1 cellular context compared by ENCODE assay signal in the genomic region with DNA sequence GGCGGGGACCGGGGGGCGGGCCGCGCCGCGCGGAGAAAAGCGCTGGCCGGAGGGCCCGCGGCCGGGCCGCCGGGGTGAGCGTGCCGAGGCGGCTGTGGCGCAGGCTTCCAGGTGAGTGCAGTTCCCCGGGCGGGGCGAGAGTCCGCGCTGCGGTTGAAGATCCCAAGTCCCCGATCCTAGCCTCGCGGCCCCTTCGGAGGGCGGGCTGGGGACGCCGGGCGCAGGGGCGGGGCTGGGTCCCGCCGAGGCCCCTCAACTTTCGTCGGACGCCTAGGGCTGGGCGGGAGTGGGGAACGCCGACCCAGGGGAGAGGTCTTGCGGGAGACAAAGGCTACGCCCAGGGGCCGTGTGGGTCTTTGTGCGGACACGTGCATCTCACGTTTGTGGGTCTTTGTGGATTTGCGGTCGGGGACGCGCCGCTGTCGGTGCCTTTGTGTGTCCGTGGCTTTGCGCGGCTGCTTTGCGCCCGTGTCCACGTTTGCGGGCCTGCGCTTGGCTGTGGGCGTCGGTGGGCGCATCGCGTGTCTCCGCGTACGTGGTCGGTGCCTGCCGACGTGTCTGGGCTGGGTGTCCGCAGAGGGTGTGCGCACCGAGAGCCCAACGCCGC.
A peak's percentile ranks its signal among the peaks of the same experiment; 100 is the strongest.
TF ChIP-seq lines count a peak whose summit lies in the region.

A gene with protein sequence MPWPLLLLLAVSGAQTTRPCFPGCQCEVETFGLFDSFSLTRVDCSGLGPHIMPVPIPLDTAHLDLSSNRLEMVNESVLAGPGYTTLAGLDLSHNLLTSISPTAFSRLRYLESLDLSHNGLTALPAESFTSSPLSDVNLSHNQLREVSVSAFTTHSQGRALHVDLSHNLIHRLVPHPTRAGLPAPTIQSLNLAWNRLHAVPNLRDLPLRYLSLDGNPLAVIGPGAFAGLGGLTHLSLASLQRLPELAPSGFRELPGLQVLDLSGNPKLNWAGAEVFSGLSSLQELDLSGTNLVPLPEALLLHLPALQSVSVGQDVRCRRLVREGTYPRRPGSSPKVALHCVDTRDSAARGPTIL (plus strand): TSS at position 63 of the 607 bp plus-strand sequence. CDS start 12,261 bp downstream, outside the sequence.

TF ChIP-seq in HepG2, 621 proteins besides CTCF, POLR2A, EP300 and RAD21 (continued from another document and continues in another):
- TF ChIP-seq, protein P1, sequence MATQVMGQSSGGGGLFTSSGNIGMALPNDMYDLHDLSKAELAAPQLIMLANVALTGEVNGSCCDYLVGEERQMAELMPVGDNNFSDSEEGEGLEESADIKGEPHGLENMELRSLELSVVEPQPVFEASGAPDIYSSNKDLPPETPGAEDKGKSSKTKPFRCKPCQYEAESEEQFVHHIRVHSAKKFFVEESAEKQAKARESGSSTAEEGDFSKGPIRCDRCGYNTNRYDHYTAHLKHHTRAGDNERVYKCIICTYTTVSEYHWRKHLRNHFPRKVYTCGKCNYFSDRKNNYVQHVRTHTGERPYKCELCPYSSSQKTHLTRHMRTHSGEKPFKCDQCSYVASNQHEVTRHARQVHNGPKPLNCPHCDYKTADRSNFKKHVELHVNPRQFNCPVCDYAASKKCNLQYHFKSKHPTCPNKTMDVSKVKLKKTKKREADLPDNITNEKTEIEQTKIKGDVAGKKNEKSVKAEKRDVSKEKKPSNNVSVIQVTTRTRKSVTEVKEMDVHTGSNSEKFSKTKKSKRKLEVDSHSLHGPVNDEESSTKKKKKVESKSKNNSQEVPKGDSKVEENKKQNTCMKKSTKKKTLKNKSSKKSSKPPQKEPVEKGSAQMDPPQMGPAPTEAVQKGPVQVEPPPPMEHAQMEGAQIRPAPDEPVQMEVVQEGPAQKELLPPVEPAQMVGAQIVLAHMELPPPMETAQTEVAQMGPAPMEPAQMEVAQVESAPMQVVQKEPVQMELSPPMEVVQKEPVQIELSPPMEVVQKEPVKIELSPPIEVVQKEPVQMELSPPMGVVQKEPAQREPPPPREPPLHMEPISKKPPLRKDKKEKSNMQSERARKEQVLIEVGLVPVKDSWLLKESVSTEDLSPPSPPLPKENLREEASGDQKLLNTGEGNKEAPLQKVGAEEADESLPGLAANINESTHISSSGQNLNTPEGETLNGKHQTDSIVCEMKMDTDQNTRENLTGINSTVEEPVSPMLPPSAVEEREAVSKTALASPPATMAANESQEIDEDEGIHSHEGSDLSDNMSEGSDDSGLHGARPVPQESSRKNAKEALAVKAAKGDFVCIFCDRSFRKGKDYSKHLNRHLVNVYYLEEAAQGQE (IDR thresholded peaks at IDR 0.05; ENCODE audit: borderline replicate concordance in 1 of 2, low read depth in 1 of 2, low read length in 2 of 2): no peak
- TF ChIP-seq CEBPG (CRISPR knock-in tag; IDR thresholded peaks at IDR 0.05): no peak
- TF ChIP-seq BRD4 (CRISPR knock-in tag; IDR thresholded peaks at IDR 0.05): no peak
- TF ChIP-seq, protein P2, sequence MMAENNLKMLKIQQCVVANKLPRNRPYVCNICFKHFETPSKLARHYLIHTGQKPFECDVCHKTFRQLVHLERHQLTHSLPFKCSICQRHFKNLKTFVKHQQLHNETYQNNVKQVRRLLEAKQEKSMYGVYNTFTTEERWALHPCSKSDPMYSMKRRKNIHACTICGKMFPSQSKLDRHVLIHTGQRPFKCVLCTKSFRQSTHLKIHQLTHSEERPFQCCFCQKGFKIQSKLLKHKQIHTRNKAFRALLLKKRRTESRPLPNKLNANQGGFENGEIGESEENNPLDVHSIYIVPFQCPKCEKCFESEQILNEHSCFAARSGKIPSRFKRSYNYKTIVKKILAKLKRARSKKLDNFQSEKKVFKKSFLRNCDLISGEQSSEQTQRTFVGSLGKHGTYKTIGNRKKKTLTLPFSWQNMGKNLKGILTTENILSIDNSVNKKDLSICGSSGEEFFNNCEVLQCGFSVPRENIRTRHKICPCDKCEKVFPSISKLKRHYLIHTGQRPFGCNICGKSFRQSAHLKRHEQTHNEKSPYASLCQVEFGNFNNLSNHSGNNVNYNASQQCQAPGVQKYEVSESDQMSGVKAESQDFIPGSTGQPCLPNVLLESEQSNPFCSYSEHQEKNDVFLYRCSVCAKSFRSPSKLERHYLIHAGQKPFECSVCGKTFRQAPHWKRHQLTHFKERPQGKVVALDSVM (CRISPR knock-in tag; IDR thresholded peaks at IDR 0.05): no peak
- TF ChIP-seq ZBTB8A (CRISPR knock-in tag; IDR thresholded peaks at IDR 0.05; ENCODE audit: borderline replicate concordance, low read depth): no peak; the same call in 1 of the 2 replicates
- TF ChIP-seq ZFY (CRISPR knock-in tag; IDR thresholded peaks at IDR 0.05): peak; percentile 81
- TF ChIP-seq KAT8 (CRISPR knock-in tag; IDR thresholded peaks at IDR 0.05): no peak
- TF ChIP-seq ZNF772 (CRISPR knock-in tag; IDR thresholded peaks at IDR 0.05): no peak; the same call in 1 of the 2 replicates
- no peak for TF ChIP-seq CBX1 (IDR thresholded peaks at IDR 0.05; ENCODE audit: low read depth)
- TF ChIP-seq MEF2D (CRISPR knock-in tag; IDR thresholded peaks at IDR 0.05): no peak
- no peak for TF ChIP-seq MZF1 (CRISPR knock-in tag; IDR thresholded peaks at IDR 0.05; ENCODE audit: borderline replicate concordance)
- TF ChIP-seq, protein P3, sequence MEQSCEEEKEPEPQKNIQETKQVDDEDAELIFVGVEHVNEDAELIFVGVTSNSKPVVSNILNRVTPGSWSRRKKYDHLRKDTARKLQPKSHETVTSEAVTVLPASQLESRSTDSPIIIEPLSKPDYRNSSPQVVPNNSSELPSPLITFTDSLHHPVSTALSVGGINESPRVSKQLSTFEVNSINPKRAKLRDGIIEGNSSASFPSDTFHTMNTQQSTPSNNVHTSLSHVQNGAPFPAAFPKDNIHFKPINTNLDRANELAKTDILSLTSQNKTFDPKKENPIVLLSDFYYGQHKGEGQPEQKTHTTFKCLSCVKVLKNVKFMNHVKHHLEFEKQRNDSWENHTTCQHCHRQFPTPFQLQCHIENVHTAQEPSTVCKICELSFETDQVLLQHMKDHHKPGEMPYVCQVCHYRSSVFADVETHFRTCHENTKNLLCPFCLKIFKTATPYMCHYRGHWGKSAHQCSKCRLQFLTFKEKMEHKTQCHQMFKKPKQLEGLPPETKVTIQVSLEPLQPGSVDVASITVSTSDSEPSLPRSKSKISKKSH (CRISPR knock-in tag; IDR thresholded peaks at IDR 0.05; ENCODE audit: borderline replicate concordance): no peak
- no peak for TF ChIP-seq SRSF1 (optimal IDR thresholded peaks at IDR 0.05; ENCODE audit: low read depth, low read length)
- TF ChIP-seq SNAPC2 (CRISPR knock-in tag; IDR thresholded peaks at IDR 0.05): no peak
- peak; percentile 60; the same call in 1 of the 2 replicates for TF ChIP-seq ZNF768 (CRISPR knock-in tag; IDR thresholded peaks at IDR 0.05)
- TF ChIP-seq PHF21A (CRISPR knock-in tag; IDR thresholded peaks at IDR 0.05): no peak; the same call in 1 of the 2 replicates
- TF ChIP-seq ZNF205 (CRISPR knock-in tag; IDR thresholded peaks at IDR 0.05): no peak
- no peak for TF ChIP-seq CENPX (CRISPR knock-in tag; IDR thresholded peaks at IDR 0.05)
- TF ChIP-seq, protein P4, sequence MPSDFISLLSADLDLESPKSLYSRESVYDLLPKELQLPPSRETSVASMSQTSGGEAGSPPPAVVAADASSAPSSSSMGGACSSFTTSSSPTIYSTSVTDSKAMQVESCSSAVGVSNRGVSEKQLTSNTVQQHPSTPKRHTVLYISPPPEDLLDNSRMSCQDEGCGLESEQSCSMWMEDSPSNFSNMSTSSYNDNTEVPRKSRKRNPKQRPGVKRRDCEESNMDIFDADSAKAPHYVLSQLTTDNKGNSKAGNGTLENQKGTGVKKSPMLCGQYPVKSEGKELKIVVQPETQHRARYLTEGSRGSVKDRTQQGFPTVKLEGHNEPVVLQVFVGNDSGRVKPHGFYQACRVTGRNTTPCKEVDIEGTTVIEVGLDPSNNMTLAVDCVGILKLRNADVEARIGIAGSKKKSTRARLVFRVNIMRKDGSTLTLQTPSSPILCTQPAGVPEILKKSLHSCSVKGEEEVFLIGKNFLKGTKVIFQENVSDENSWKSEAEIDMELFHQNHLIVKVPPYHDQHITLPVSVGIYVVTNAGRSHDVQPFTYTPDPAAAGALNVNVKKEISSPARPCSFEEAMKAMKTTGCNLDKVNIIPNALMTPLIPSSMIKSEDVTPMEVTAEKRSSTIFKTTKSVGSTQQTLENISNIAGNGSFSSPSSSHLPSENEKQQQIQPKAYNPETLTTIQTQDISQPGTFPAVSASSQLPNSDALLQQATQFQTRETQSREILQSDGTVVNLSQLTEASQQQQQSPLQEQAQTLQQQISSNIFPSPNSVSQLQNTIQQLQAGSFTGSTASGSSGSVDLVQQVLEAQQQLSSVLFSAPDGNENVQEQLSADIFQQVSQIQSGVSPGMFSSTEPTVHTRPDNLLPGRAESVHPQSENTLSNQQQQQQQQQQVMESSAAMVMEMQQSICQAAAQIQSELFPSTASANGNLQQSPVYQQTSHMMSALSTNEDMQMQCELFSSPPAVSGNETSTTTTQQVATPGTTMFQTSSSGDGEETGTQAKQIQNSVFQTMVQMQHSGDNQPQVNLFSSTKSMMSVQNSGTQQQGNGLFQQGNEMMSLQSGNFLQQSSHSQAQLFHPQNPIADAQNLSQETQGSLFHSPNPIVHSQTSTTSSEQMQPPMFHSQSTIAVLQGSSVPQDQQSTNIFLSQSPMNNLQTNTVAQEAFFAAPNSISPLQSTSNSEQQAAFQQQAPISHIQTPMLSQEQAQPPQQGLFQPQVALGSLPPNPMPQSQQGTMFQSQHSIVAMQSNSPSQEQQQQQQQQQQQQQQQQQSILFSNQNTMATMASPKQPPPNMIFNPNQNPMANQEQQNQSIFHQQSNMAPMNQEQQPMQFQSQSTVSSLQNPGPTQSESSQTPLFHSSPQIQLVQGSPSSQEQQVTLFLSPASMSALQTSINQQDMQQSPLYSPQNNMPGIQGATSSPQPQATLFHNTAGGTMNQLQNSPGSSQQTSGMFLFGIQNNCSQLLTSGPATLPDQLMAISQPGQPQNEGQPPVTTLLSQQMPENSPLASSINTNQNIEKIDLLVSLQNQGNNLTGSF (CRISPR knock-in tag; IDR thresholded peaks at IDR 0.05): 0 out of 2 replicates have a peak, but pooled peaks have one; percentile 23
- no peak for TF ChIP-seq ETV6 (CRISPR knock-in tag; conservative IDR thresholded peaks at IDR 0.05)
- TF ChIP-seq, protein P5, sequence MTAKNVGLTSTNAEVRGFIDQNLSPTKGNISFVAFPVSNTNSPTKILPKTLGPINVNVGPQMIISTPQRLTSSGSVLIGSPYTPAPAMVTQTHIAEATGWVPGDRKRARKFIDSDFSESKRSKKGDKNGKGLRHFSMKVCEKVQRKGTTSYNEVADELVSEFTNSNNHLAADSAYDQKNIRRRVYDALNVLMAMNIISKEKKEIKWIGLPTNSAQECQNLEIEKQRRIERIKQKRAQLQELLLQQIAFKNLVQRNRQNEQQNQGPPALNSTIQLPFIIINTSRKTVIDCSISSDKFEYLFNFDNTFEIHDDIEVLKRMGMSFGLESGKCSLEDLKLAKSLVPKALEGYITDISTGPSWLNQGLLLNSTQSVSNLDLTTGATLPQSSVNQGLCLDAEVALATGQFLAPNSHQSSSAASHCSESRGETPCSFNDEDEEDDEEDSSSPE (CRISPR knock-in tag; IDR thresholded peaks at IDR 0.05): no peak
- no peak for TF ChIP-seq JARID2 (CRISPR knock-in tag; IDR thresholded peaks at IDR 0.05; ENCODE audit: insufficient replicate concordance)
- no peak for TF ChIP-seq YY1 (IDR thresholded peaks at IDR 0.05; ENCODE audit: insufficient read depth, insufficient replicate concordance, low read depth, low read length)
- no peak for TF ChIP-seq ELF3 (CRISPR knock-in tag; IDR thresholded peaks at IDR 0.05)
- no peak for TF ChIP-seq ZNF10 (CRISPR knock-in tag; IDR thresholded peaks at IDR 0.05; ENCODE audit: borderline replicate concordance, low read depth)
- TF ChIP-seq, protein P6, sequence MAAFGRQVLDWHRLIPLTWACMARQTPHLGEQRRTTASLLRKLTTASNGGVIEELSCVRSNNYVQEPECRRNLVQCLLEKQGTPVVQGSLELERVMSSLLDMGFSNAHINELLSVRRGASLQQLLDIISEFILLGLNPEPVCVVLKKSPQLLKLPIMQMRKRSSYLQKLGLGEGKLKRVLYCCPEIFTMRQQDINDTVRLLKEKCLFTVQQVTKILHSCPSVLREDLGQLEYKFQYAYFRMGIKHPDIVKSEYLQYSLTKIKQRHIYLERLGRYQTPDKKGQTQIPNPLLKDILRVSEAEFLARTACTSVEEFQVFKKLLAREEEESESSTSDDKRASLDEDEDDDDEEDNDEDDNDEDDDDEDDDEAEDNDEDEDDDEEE (CRISPR knock-in tag; IDR thresholded peaks at IDR 0.05): peak; percentile 41; the same call in 1 of the 2 replicates
- TF ChIP-seq ZNF274 (CRISPR knock-in tag; IDR thresholded peaks at IDR 0.05): 0 out of 2 replicates have a peak, but pooled peaks have one; percentile 28
- TF ChIP-seq, protein P7, sequence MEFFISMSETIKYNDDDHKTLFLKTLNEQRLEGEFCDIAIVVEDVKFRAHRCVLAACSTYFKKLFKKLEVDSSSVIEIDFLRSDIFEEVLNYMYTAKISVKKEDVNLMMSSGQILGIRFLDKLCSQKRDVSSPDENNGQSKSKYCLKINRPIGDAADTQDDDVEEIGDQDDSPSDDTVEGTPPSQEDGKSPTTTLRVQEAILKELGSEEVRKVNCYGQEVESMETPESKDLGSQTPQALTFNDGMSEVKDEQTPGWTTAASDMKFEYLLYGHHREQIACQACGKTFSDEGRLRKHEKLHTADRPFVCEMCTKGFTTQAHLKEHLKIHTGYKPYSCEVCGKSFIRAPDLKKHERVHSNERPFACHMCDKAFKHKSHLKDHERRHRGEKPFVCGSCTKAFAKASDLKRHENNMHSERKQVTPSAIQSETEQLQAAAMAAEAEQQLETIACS (CRISPR knock-in tag; IDR thresholded peaks at IDR 0.05): no peak
- TF ChIP-seq ZNF138 (CRISPR knock-in tag; IDR thresholded peaks at IDR 0.05; ENCODE audit: low read depth): no peak
- TF ChIP-seq, protein P8, sequence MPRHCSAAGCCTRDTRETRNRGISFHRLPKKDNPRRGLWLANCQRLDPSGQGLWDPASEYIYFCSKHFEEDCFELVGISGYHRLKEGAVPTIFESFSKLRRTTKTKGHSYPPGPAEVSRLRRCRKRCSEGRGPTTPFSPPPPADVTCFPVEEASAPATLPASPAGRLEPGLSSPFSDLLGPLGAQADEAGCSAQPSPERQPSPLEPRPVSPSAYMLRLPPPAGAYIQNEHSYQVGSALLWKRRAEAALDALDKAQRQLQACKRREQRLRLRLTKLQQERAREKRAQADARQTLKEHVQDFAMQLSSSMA (CRISPR knock-in tag; IDR thresholded peaks at IDR 0.05): no peak
- no peak for TF ChIP-seq ZEB1 (IDR thresholded peaks at IDR 0.05; ENCODE audit: insufficient replicate concordance, low read depth)
- no peak for TF ChIP-seq HNF4G (IDR thresholded peaks at IDR 0.05; ENCODE audit: borderline replicate concordance, low read depth, low read length)
- no peak for TF ChIP-seq HNF4G (CRISPR knock-in tag; IDR thresholded peaks at IDR 0.05; ENCODE audit: borderline replicate concordance, low read depth)
- TF ChIP-seq PITX1 (CRISPR knock-in tag; IDR thresholded peaks at IDR 0.05): no peak
- no peak for TF ChIP-seq NCOA5 (CRISPR knock-in tag; IDR thresholded peaks at IDR 0.05)
- no peak for TF ChIP-seq SOX13 (IDR thresholded peaks at IDR 0.05)
- TF ChIP-seq SOX13 (CRISPR knock-in tag; conservative IDR thresholded peaks at IDR 0.05 in 1 of 2, IDR thresholded peaks at IDR 0.05 in 1 of 2): peak in 1 of 2 experiments; percentile 19; a peak in 1 of 4 replicates
- TF ChIP-seq, protein P9, sequence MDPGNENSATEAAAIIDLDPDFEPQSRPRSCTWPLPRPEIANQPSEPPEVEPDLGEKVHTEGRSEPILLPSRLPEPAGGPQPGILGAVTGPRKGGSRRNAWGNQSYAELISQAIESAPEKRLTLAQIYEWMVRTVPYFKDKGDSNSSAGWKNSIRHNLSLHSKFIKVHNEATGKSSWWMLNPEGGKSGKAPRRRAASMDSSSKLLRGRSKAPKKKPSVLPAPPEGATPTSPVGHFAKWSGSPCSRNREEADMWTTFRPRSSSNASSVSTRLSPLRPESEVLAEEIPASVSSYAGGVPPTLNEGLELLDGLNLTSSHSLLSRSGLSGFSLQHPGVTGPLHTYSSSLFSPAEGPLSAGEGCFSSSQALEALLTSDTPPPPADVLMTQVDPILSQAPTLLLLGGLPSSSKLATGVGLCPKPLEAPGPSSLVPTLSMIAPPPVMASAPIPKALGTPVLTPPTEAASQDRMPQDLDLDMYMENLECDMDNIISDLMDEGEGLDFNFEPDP (CRISPR knock-in tag; conservative IDR thresholded peaks at IDR 0.05): no peak
- no peak for TF ChIP-seq HMGA1 (CRISPR knock-in tag; conservative IDR thresholded peaks at IDR 0.05)
